15 cellular contexts compared by ENCODE assay signal in the genomic region with DNA sequence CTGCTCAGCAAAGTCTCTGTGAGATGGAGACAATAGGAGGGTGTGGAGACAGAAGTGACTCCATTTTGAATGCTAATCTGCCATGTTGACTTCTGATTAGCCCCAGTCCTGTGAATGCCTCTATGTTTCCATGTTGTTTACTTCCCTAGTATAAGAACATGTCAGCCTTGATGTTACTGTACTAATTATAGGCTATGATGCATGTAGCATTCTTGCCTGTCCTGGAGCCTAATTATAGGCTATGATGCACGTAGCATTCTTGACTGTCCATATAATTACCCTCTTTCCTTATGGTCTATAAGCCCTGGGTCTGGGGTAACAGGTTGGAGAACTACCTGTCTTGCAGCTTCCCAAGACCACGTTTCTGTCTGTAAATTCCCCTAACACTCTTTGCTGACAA.
DNase-seq lines count a peak whose midpoint lies in the region; ATAC-seq, FAIRE-seq and TF ChIP-seq lines count a peak whose summit lies in the region.
"Had no signal": no experiment of that assay in that cellular context is flagged by ENCODE, and none has a peak within 500 bp of the region (broad histone marks: within the 10 kb centered on the region; RNA-seq: fewer than 3 reads in every experiment).

No MANE protein-coding gene starts in this region.

- no peaks in the 10 kb centered on the region for H3K27me3 ChIP-seq in right atrium auricular region
- no peaks in the 10 kb centered on the region; a peak in 1 of 4 replicates for H3K27me3 ChIP-seq in GM12878 (replicated peaks in 1 of 2; ENCODE audit: control insufficient read depth in 2 of 2, insufficient read depth in 2 of 2, low read length in 1 of 2)
- H3K27me3 ChIP-seq in psoas muscle (ENCODE audit: insufficient read depth in 3 of 3, low read length in 2 of 3): no peaks in the 10 kb centered on the region

- CTCF ChIA-PET in GM12878 (lab: Yijun Ruan, JAX): no interaction called here

- BruUV-seq in GM12878 (replicated peaks; lab: Mats Ljungman, UMichigan): no TSS peak

- H3K79me2 ChIP-seq in GM12878 (ENCODE audit: control insufficient read depth, insufficient read depth, low read length): no peaks in the 10 kb centered on the region

- no peak for TF ChIP-seq POLR2A in GM12878 (IDR thresholded peaks at IDR 0.05; ENCODE audit: low read depth, low read length)

- H3K36me3 ChIP-seq in right atrium auricular region (no peaks in the 10 kb centered on the region), GM12878 (ENCODE audit: control insufficient read depth in 2 of 2, insufficient read depth in 2 of 2, low read length in 1 of 2) (no peaks in the 10 kb centered on the region), psoas muscle (ENCODE audit: insufficient read depth in 1 of 2, low read depth in 1 of 2) (no peaks in the 10 kb centered on the region)
- H3K36me3 ChIP-seq: HAP-1 had no signal

- intact Hi-C loops in left ventricle myocardium superior (cut with micrococcal nuclease) (no loop called here), GM12878 (cut with micrococcal nuclease; ENCODE audit: unreplicated experiment) (no loop called here), psoas muscle (cut with DNase I) (no loop called here)

- TF ChIP-seq EP300 in GM12878 (IDR thresholded peaks at IDR 0.05; ENCODE audit: borderline replicate concordance in 1 of 2, control insufficient read depth in 1 of 2, low read depth in 2 of 2, low read length in 2 of 2): no peak

- FAIRE-seq in GM12878 (lab: Jason Lieb, UNC): peak; percentile 7
- FAIRE-seq: G401.6, H54 had no signal

- RAD21 ChIA-PET in GM12878 (lab: Charles Lee; ENCODE audit: unreplicated experiment): no interaction called here

- no peaks in the 10 kb centered on the region for H3K4me1 ChIP-seq in right atrium auricular region
- H3K4me1 ChIP-seq in GM12878 (ENCODE audit: control insufficient read depth, insufficient read depth, low read length): no peaks in the 10 kb centered on the region
- no peaks in the 10 kb centered on the region for H3K4me1 ChIP-seq in psoas muscle
- H3K4me1 ChIP-seq: Caco-2, HAP-1 had no signal

- in situ Hi-C loops in GM12878 (cut with MboI): no loop called here

- H3K4me2 ChIP-seq in GM12878 (ENCODE audit: control insufficient read depth, insufficient read depth): no peak overlapping the region

- ATAC-seq in left ventricle myocardium superior (peak; percentile 65), GM12878 (no peak), psoas muscle (peak in 3 of 4 donors; percentile 46 to 69 (median 52)), GM21717 (IDR thresholded peaks at IDR 0.05; ENCODE audit: unreplicated experiment) (no peak)

- H3K27ac ChIP-seq in right atrium auricular region (no peak overlapping the region), GM12878 (ENCODE audit: control insufficient read depth, insufficient read depth) (no peak overlapping the region), psoas muscle (no peak overlapping the region)

- SMC1A ChIA-PET in GM12878 (lab: Charles Lee; ENCODE audit: uncharacterized antibody, unreplicated experiment): interaction anchor here (0.6 kb wide), 1 partner anchor 175 kb away, joined by 3 read pairs; no protein-coding TSS in a partner anchor

- POLR2A ChIA-PET in GM12878 (lab: Charles Lee): no interaction called here

- TF ChIP-seq RAD21 in GM12878 (IDR thresholded peaks at IDR 0.05; ENCODE audit: insufficient read depth, low read depth, low read length): no peak

- H4K20me1 ChIP-seq in GM12878 (ENCODE audit: control insufficient read depth, insufficient read depth): no peaks in the 10 kb centered on the region

- H2AFZ ChIP-seq in GM12878 (ENCODE audit: control insufficient read depth, low read depth, low read length): no peak overlapping the region

- DNase-seq in left ventricle myocardium superior (no peak), right atrium auricular region (ENCODE audit: low spot score) (no peak), GM12878 (ENCODE audit: low read depth, low spot score) (no peak), psoas muscle (no peak), NCI-H2029 (lab: John Stamatoyannopoulos, UW) (no peak)
- DNase-seq: C1 segment of cervical spinal cord; CD4-positive, alpha-beta memory T cell; DMS153; DND-41; GOT3 had no signal

- H3K4me3 ChIP-seq in right atrium auricular region (no peak overlapping the region), GM12878 (no peak overlapping the region), psoas muscle (no peak overlapping the region)
- H3K4me3 ChIP-seq: HAP-1 had no signal

- no peak for TF ChIP-seq CTCF in right atrium auricular region (IDR thresholded peaks at IDR 0.05)
- no peak for TF ChIP-seq CTCF in GM12878 (IDR thresholded peaks at IDR 0.05 in 2 of 3, conservative IDR thresholded peaks at IDR 0.05 in 1 of 3; ENCODE audit: control insufficient read depth in 2 of 3, extremely low read depth in 1 of 3, insufficient read depth in 1 of 3, low read depth in 3 of 3, low read length in 3 of 3)
- no peak for TF ChIP-seq CTCF in psoas muscle (IDR thresholded peaks at IDR 0.05)

- 2% methylated on average over 2 of the region's 2 CpGs for WGBS in GM12878 (ENCODE audit: insufficient coverage, insufficient replicate concordance, low lambda C conversion rate, missing lambda C conversion rate)
- WGBS in psoas muscle, 3 donors: 48 to 71% (median 52%) methylated on average over 2 of the region's 2 CpGs

- no peak overlapping the region for H3K9ac ChIP-seq in GM12878 (ENCODE audit: control insufficient read depth, insufficient read depth, low read length)

- no peaks in the 10 kb centered on the region for H3K9me3 ChIP-seq in right atrium auricular region
- H3K9me3 ChIP-seq in GM12878 (replicated peaks; ENCODE audit: control insufficient read depth, insufficient read depth, low read length): no peaks in the 10 kb centered on the region
- no peaks in the 10 kb centered on the region for H3K9me3 ChIP-seq in psoas muscle
- H3K9me3 ChIP-seq: Caco-2, HAP-1 had no signal

TF ChIP-seq in GM12878, 131 proteins besides CTCF, POLR2A, EP300 and RAD21:
- TF ChIP-seq ZBED1 (IDR thresholded peaks at IDR 0.05; ENCODE audit: borderline replicate concordance) (no peak), ZNF384 (IDR thresholded peaks at IDR 0.05; ENCODE audit: borderline replicate concordance, low read depth, low read length) (no peak), ASH2L (IDR thresholded peaks at IDR 0.05; ENCODE audit: borderline replicate concordance, low read depth) (no peak), RELA (IDR thresholded peaks at IDR 0.05; ENCODE audit: borderline replicate concordance, partially characterized antibody) (no peak), RB1 (IDR thresholded peaks at IDR 0.05; ENCODE audit: borderline replicate concordance) (no peak)
- TF ChIP-seq, protein P1, sequence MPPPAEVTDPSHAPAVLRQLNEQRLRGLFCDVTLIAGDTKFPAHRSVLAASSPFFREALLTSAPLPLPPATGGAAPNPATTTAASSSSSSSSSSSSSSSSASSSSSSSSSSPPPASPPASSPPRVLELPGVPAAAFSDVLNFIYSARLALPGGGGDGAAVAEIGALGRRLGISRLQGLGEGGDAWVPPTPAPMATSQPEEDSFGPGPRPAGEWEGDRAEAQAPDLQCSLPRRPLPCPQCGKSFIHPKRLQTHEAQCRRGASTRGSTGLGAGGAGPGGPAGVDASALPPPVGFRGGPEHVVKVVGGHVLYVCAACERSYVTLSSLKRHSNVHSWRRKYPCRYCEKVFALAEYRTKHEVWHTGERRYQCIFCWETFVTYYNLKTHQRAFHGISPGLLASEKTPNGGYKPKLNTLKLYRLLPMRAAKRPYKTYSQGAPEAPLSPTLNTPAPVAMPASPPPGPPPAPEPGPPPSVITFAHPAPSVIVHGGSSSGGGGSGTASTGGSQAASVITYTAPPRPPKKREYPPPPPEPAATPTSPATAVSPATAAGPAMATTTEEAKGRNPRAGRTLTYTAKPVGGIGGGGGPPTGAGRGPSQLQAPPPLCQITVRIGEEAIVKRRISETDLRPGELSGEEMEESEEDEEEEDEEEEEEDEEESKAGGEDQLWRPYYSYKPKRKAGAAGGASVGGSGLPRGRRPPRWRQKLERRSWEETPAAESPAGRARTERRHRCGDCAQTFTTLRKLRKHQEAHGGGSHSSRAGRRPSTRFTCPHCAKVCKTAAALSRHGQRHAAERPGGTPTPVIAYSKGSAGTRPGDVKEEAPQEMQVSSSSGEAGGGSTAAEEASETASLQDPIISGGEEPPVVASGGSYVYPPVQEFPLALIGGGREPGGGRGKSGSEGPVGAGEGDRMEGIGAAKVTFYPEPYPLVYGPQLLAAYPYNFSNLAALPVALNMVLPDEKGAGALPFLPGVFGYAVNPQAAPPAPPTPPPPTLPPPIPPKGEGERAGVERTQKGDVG (CRISPR knock-in tag; IDR thresholded peaks at IDR 0.05): no peak
- TF ChIP-seq, protein P2, sequence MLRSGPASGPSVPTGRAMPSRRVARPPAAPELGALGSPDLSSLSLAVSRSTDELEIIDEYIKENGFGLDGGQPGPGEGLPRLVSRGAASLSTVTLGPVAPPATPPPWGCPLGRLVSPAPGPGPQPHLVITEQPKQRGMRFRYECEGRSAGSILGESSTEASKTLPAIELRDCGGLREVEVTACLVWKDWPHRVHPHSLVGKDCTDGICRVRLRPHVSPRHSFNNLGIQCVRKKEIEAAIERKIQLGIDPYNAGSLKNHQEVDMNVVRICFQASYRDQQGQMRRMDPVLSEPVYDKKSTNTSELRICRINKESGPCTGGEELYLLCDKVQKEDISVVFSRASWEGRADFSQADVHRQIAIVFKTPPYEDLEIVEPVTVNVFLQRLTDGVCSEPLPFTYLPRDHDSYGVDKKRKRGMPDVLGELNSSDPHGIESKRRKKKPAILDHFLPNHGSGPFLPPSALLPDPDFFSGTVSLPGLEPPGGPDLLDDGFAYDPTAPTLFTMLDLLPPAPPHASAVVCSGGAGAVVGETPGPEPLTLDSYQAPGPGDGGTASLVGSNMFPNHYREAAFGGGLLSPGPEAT (IDR thresholded peaks at IDR 0.05; ENCODE audit: low read depth): no peak

Comparison
In these comparisons a context has a peak if more than half of its experiments do, and no peak if none do; other contexts are left out.
1. ATAC-seq: peak in left ventricle myocardium superior (single experiment) and psoas muscle (3 of 4); none in GM12878 (single experiment) and GM21717 (single experiment).